Comparison of ENCODE assay signal across 1 cellular context in the genomic region with DNA sequence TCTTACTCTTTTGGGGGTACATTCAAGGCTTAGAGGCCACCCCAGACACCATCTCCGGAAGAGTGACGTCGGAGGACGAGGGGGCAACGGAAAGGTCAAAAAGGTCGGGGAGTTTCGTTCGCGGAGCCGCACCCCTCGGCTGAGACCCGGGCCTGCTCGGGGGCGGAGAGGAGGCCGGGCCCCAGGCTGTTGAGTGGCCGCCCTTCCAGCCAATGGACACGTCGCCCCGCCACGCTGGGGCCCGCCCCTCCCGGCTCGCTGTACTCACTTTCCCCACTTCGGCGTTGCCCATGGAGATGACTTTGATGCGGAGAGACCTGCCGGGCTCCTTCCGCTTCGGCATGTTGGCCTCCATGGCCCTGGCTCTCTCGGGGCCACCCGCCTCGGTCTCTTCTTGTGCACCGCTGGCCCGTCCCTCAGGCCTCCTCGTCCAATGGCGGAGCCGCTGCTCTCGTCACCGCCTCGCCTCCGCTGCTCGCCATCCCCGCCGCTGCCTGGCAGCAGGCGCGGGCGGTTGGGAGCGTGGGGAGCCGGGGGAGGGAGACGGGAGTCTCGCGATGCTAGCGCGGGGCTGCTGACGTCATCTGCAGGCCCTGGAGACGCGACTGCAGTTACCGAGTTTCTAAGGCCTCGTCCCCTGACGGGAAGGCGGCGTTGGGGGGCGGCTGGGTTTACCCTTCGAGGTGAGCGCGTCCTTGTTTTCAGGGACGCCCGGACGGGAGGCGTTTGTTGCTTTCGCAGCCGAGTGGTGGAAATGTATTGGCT.
TF ChIP-seq lines count a peak whose summit lies in the region.

Gene DNAJC27 (minus strand): TSS at position 406 of the 765 bp plus-strand sequence. CDS start 51 bp downstream, at position 355.

TF ChIP-seq in HepG2, 621 proteins besides CTCF, POLR2A, EP300 and RAD21 (continued from another document and continues in another):
- TF ChIP-seq, protein P1, sequence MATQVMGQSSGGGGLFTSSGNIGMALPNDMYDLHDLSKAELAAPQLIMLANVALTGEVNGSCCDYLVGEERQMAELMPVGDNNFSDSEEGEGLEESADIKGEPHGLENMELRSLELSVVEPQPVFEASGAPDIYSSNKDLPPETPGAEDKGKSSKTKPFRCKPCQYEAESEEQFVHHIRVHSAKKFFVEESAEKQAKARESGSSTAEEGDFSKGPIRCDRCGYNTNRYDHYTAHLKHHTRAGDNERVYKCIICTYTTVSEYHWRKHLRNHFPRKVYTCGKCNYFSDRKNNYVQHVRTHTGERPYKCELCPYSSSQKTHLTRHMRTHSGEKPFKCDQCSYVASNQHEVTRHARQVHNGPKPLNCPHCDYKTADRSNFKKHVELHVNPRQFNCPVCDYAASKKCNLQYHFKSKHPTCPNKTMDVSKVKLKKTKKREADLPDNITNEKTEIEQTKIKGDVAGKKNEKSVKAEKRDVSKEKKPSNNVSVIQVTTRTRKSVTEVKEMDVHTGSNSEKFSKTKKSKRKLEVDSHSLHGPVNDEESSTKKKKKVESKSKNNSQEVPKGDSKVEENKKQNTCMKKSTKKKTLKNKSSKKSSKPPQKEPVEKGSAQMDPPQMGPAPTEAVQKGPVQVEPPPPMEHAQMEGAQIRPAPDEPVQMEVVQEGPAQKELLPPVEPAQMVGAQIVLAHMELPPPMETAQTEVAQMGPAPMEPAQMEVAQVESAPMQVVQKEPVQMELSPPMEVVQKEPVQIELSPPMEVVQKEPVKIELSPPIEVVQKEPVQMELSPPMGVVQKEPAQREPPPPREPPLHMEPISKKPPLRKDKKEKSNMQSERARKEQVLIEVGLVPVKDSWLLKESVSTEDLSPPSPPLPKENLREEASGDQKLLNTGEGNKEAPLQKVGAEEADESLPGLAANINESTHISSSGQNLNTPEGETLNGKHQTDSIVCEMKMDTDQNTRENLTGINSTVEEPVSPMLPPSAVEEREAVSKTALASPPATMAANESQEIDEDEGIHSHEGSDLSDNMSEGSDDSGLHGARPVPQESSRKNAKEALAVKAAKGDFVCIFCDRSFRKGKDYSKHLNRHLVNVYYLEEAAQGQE (IDR thresholded peaks at IDR 0.05; ENCODE audit: borderline replicate concordance in 1 of 2, low read depth in 1 of 2, low read length in 2 of 2) = peak in 1 of 2 experiments; percentile 58; a peak in 1 of 4 replicates
- no peak for TF ChIP-seq IKZF1 (IDR thresholded peaks at IDR 0.05)
- TF ChIP-seq SRF (IDR thresholded peaks at IDR 0.05; ENCODE audit: low read depth, low read length) = no peak
- TF ChIP-seq, protein P2, sequence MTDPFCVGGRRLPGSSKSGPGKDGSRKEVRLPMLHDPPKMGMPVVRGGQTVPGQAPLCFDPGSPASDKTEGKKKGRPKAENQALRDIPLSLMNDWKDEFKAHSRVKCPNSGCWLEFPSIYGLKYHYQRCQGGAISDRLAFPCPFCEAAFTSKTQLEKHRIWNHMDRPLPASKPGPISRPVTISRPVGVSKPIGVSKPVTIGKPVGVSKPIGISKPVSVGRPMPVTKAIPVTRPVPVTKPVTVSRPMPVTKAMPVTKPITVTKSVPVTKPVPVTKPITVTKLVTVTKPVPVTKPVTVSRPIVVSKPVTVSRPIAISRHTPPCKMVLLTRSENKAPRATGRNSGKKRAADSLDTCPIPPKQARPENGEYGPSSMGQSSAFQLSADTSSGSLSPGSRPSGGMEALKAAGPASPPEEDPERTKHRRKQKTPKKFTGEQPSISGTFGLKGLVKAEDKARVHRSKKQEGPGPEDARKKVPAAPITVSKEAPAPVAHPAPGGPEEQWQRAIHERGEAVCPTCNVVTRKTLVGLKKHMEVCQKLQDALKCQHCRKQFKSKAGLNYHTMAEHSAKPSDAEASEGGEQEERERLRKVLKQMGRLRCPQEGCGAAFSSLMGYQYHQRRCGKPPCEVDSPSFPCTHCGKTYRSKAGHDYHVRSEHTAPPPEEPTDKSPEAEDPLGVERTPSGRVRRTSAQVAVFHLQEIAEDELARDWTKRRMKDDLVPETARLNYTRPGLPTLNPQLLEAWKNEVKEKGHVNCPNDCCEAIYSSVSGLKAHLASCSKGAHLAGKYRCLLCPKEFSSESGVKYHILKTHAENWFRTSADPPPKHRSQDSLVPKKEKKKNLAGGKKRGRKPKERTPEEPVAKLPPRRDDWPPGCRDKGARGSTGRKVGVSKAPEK (CRISPR knock-in tag; IDR thresholded peaks at IDR 0.05; ENCODE audit: borderline replicate concordance) = no peak
- TF ChIP-seq ZNF883 (CRISPR knock-in tag; IDR thresholded peaks at IDR 0.05; ENCODE audit: not compliant biosample characterization) = no peak
- TF ChIP-seq ISX (CRISPR knock-in tag; conservative IDR thresholded peaks at IDR 0.05) = no peak
- TF ChIP-seq ATRX (CRISPR knock-in tag; IDR thresholded peaks at IDR 0.05; ENCODE audit: borderline replicate concordance) = no peak
- peak; percentile 85 for TF ChIP-seq NFKB2 (CRISPR knock-in tag; IDR thresholded peaks at IDR 0.05; ENCODE audit: borderline replicate concordance)
- no peak for TF ChIP-seq ZNF296 (CRISPR knock-in tag; conservative IDR thresholded peaks at IDR 0.05)
- TF ChIP-seq ZBTB39 (CRISPR knock-in tag; IDR thresholded peaks at IDR 0.05) = peak; percentile 18; the same call in 1 of the 2 replicates
- TF ChIP-seq NONO (IDR thresholded peaks at IDR 0.05) = no peak
- TF ChIP-seq NONO (CRISPR knock-in tag; conservative IDR thresholded peaks at IDR 0.05) = peak; percentile 80
- TF ChIP-seq, protein P3, sequence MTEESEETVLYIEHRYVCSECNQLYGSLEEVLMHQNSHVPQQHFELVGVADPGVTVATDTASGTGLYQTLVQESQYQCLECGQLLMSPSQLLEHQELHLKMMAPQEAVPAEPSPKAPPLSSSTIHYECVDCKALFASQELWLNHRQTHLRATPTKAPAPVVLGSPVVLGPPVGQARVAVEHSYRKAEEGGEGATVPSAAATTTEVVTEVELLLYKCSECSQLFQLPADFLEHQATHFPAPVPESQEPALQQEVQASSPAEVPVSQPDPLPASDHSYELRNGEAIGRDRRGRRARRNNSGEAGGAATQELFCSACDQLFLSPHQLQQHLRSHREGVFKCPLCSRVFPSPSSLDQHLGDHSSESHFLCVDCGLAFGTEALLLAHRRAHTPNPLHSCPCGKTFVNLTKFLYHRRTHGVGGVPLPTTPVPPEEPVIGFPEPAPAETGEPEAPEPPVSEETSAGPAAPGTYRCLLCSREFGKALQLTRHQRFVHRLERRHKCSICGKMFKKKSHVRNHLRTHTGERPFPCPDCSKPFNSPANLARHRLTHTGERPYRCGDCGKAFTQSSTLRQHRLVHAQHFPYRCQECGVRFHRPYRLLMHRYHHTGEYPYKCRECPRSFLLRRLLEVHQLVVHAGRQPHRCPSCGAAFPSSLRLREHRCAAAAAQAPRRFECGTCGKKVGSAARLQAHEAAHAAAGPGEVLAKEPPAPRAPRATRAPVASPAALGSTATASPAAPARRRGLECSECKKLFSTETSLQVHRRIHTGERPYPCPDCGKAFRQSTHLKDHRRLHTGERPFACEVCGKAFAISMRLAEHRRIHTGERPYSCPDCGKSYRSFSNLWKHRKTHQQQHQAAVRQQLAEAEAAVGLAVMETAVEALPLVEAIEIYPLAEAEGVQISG (CRISPR knock-in tag; IDR thresholded peaks at IDR 0.05) = peak; percentile 85
- TF ChIP-seq FIP1L1 (IDR thresholded peaks at IDR 0.05; ENCODE audit: borderline replicate concordance, insufficient read depth, low read depth, low read length) = no peak
- peak; percentile 47; the same call in 1 of the 2 replicates for TF ChIP-seq MED13 (CRISPR knock-in tag; IDR thresholded peaks at IDR 0.05)
- no peak; the same call in 1 of the 2 replicates for TF ChIP-seq ZNF20 (CRISPR knock-in tag; IDR thresholded peaks at IDR 0.05)
- TF ChIP-seq TCF7 (IDR thresholded peaks at IDR 0.05; ENCODE audit: low read depth) = no peak
- peak; percentile 93 for TF ChIP-seq ZNF124 (CRISPR knock-in tag; IDR thresholded peaks at IDR 0.05)
- TF ChIP-seq ZNF430 (CRISPR knock-in tag; IDR thresholded peaks at IDR 0.05) = peak; percentile 97
- TF ChIP-seq MAFG (CRISPR knock-in tag; IDR thresholded peaks at IDR 0.05) = no peak
- TF ChIP-seq, protein P4, sequence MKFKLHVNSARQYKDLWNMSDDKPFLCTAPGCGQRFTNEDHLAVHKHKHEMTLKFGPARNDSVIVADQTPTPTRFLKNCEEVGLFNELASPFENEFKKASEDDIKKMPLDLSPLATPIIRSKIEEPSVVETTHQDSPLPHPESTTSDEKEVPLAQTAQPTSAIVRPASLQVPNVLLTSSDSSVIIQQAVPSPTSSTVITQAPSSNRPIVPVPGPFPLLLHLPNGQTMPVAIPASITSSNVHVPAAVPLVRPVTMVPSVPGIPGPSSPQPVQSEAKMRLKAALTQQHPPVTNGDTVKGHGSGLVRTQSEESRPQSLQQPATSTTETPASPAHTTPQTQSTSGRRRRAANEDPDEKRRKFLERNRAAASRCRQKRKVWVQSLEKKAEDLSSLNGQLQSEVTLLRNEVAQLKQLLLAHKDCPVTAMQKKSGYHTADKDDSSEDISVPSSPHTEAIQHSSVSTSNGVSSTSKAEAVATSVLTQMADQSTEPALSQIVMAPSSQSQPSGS (CRISPR knock-in tag; IDR thresholded peaks at IDR 0.05) = peak; percentile 99
- TF ChIP-seq ZMAT3 (CRISPR knock-in tag; conservative IDR thresholded peaks at IDR 0.05) = peak; percentile 95
- TF ChIP-seq ZNF484 (CRISPR knock-in tag; IDR thresholded peaks at IDR 0.05; ENCODE audit: borderline replicate concordance, low read depth) = no peak; the same call in 1 of the 2 replicates
- TF ChIP-seq ZBTB8A (CRISPR knock-in tag; IDR thresholded peaks at IDR 0.05; ENCODE audit: borderline replicate concordance, low read depth) = no peak
- TF ChIP-seq TCF7L2 (IDR thresholded peaks at IDR 0.05; ENCODE audit: low read depth, low read length) = no peak
- 0 out of 2 replicates have a peak, but pooled peaks have one; percentile 6 for TF ChIP-seq SIN3B (IDR thresholded peaks at IDR 0.05; ENCODE audit: low read length)
- TF ChIP-seq, protein P5, sequence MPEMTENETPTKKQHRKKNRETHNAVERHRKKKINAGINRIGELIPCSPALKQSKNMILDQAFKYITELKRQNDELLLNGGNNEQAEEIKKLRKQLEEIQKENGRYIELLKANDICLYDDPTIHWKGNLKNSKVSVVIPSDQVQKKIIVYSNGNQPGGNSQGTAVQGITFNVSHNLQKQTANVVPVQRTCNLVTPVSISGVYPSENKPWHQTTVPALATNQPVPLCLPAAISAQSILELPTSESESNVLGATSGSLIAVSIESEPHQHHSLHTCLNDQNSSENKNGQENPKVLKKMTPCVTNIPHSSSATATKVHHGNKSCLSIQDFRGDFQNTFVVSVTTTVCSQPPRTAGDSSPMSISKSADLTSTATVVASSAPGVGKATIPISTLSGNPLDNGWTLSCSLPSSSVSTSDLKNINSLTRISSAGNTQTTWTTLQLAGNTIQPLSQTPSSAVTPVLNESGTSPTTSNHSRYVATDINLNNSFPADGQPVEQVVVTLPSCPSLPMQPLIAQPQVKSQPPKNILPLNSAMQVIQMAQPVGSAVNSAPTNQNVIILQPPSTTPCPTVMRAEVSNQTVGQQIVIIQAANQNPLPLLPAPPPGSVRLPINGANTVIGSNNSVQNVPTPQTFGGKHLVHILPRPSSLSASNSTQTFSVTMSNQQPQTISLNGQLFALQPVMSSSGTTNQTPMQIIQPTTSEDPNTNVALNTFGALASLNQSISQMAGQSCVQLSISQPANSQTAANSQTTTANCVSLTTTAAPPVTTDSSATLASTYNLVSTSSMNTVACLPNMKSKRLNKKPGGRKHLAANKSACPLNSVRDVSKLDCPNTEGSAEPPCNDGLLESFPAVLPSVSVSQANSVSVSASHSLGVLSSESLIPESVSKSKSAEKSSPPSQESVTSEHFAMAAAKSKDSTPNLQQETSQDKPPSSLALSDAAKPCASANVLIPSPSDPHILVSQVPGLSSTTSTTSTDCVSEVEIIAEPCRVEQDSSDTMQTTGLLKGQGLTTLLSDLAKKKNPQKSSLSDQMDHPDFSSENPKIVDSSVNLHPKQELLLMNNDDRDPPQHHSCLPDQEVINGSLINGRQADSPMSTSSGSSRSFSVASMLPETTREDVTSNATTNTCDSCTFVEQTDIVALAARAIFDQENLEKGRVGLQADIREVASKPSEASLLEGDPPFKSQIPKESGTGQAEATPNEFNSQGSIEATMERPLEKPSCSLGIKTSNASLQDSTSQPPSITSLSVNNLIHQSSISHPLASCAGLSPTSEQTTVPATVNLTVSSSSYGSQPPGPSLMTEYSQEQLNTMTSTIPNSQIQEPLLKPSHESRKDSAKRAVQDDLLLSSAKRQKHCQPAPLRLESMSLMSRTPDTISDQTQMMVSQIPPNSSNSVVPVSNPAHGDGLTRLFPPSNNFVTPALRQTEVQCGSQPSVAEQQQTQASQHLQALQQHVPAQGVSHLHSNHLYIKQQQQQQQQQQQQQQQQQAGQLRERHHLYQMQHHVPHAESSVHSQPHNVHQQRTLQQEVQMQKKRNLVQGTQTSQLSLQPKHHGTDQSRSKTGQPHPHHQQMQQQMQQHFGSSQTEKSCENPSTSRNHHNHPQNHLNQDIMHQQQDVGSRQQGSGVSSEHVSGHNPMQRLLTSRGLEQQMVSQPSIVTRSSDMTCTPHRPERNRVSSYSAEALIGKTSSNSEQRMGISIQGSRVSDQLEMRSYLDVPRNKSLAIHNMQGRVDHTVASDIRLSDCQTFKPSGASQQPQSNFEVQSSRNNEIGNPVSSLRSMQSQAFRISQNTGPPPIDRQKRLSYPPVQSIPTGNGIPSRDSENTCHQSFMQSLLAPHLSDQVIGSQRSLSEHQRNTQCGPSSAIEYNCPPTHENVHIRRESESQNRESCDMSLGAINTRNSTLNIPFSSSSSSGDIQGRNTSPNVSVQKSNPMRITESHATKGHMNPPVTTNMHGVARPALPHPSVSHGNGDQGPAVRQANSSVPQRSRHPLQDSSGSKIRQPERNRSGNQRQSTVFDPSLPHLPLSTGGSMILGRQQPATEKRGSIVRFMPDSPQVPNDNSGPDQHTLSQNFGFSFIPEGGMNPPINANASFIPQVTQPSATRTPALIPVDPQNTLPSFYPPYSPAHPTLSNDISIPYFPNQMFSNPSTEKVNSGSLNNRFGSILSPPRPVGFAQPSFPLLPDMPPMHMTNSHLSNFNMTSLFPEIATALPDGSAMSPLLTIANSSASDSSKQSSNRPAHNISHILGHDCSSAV (CRISPR knock-in tag; IDR thresholded peaks at IDR 0.05; ENCODE audit: borderline replicate concordance) = peak; percentile 93
- TF ChIP-seq SP5 (CRISPR knock-in tag; IDR thresholded peaks at IDR 0.05; ENCODE audit: borderline replicate concordance, low read depth) = peak; percentile 37
- TF ChIP-seq, protein P6, sequence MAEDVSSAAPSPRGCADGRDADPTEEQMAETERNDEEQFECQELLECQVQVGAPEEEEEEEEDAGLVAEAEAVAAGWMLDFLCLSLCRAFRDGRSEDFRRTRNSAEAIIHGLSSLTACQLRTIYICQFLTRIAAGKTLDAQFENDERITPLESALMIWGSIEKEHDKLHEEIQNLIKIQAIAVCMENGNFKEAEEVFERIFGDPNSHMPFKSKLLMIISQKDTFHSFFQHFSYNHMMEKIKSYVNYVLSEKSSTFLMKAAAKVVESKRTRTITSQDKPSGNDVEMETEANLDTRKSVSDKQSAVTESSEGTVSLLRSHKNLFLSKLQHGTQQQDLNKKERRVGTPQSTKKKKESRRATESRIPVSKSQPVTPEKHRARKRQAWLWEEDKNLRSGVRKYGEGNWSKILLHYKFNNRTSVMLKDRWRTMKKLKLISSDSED (CRISPR knock-in tag; IDR thresholded peaks at IDR 0.05) = no peak
